In the genomic region with DNA sequence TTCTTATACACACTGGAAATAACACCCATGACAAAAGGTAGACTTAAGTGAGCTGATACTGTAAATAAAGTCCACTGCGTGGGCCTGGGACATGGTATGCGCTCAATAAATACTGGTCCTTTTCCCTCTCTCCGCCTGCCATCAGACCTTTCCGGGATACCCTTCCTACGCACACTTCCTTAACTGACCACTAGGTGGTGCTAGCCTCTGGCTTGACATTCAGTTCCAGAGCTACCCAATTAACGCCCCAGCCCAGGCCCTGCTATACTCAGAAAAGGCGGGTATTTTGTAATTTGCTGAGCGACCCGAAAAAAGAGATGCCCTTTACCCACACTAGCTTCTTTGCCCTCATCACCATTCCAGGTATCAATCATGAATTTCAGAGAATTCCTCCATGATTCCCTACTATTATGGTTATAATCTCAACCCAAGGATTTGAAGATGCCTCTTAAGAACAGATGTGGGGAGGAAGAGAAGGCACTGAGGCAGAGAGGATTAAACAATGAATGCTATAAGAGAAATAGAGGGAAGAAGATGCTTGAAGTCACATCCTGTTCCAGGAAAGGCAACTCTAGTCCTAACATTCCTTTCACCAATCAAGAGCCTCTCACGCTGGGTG, we compare ENCODE assay signal across 8 cellular contexts. TPM values are rescaled to one million over a fixed set of nuclear protein-coding genes. Genes with fewer than 3 reads are reported as not detected.
A peak's percentile ranks its signal among the peaks of the same experiment; 100 is the strongest.
DNase-seq lines count a peak whose midpoint lies in the region; ATAC-seq and TF ChIP-seq lines count a peak whose summit lies in the region.

No MANE protein-coding gene starts in this region.

- peak; percentile 42 for ATAC-seq in GM21786 (IDR thresholded peaks at IDR 0.05; ENCODE audit: unreplicated experiment)
- ATAC-seq in WTC11, result peak; percentile 59
- ATAC-seq in GM18873 (IDR thresholded peaks at IDR 0.05; ENCODE audit: low FRiP score, unreplicated experiment), result no peak

- H3K79me2 ChIP-seq in mammary epithelial cell (ENCODE audit: insufficient read depth, low read length), result no peaks in the 10 kb centered on the region

- H3K36me3 ChIP-seq in mammary epithelial cell (ENCODE audit: insufficient read depth, low read length), result no peaks in the 10 kb centered on the region

- H3K4me1 ChIP-seq in mammary epithelial cell (ENCODE audit: insufficient read depth, low read length), result peaks cover 10% of the 10 kb centered on the region

- DNase-seq in AG10803 (ENCODE audit: low read depth), result peak; percentile 72
- DNase-seq in NCI-H2227 (lab: John Stamatoyannopoulos, UW; ENCODE audit: unreplicated experiment), result peak; percentile 83
- DNase-seq in WTC11 (ENCODE audit: low spot score), result peak; percentile 84
- peak; percentile 55 for DNase-seq in mammary epithelial cell
- peak; percentile 81 for DNase-seq in kidney glomerular epithelial cell (lab: John Stamatoyannopoulos, UW)
- peak; percentile 66 for DNase-seq in stimulated activated CD4-positive, alpha-beta T cell treated with anti-CD3 and anti-CD28 coated beads, Interleukin-2, amount 100 ng/mL, for 4 hours (ENCODE audit: low read depth)

- H3K4me1 Mint-ChIP-seq in WTC11, result peaks cover 15% of the 10 kb centered on the region

- H3K36me3 Mint-ChIP-seq in WTC11, result peaks cover 2% of the 10 kb centered on the region; the same call in 1 of the 2 replicates

- dilution Hi-C loops in mammary epithelial cell (cut with HindIII; ENCODE audit: low sequenced_read_pairs), result loop anchor here (5.0 kb wide), 3 partner anchors 42 to 103 kb away; a partner anchor contains a TSS

- no peak overlapping the region for H3K27ac ChIP-seq in mammary epithelial cell (ENCODE audit: insufficient read depth, low read depth, low read length)

- BruUV-seq in mammary epithelial cell (replicated peaks; lab: Mats Ljungman, UMichigan), result no TSS peak

- CTCF ChIA-PET in WTC11 (lab: Charles Lee), result interaction anchor here (0.5 to 5.8 kb wide), 47 partner anchors 9 to 764 kb away, joined by 3 to 76 read pairs (median 4); a partner anchor contains a TSS
- CTCF ChIA-PET in mammary epithelial cell (lab: Charles Lee; ENCODE audit: low non-redundant PET), result interaction anchor here (0.5 to 1.2 kb wide), 6 partner anchors 13 to 646 kb away, joined by 3 to 8 read pairs (median 4); a partner anchor contains a TSS

- H2AFZ ChIP-seq in mammary epithelial cell (ENCODE audit: low read depth, low read length), result no peak overlapping the region

- H3K9me3 ChIP-seq in mammary epithelial cell (replicated peaks; ENCODE audit: insufficient read depth, low read length), result no peaks in the 10 kb centered on the region

- H4K20me1 ChIP-seq in mammary epithelial cell (ENCODE audit: insufficient read depth, low read length), result no peaks in the 10 kb centered on the region

- in situ Hi-C loops in mammary epithelial cell (cut with MboI; ENCODE audit: low sequenced_read_pairs in 2 of 2), result loop anchor here in 1 of 2 donors (5.0 kb wide), 1 partner anchor 53 kb away; no protein-coding TSS in a partner anchor

- H3K27me3 Mint-ChIP-seq in WTC11 (ENCODE audit: low read depth), result peaks cover 6% of the 10 kb centered on the region

- peaks cover 22% of the 10 kb centered on the region for H3K9me3 Mint-ChIP-seq in WTC11

- intact Hi-C loops in mammary epithelial cell (cut with micrococcal nuclease), result loop anchor here (1.0 kb wide), 2 partner anchors 51 to 59 kb away; no protein-coding TSS in a partner anchor

- H3K9ac ChIP-seq in mammary epithelial cell (ENCODE audit: insufficient read depth, low read length), result no peak overlapping the region

- POLR2A ChIA-PET in WTC11 (lab: Charles Lee), result interaction anchor here (0.6 kb wide), 1 partner anchor 12 kb away, joined by 3 read pairs; no protein-coding TSS in a partner anchor

- peak; percentile 98 for TF ChIP-seq CTCF in AG10803 (conservative IDR thresholded peaks at IDR 0.05; ENCODE audit: low read length)
- peak; percentile 92 for TF ChIP-seq CTCF in WTC11 (IDR thresholded peaks at IDR 0.05)
- peak; percentile 91 to 95 for TF ChIP-seq CTCF in mammary epithelial cell (conservative IDR thresholded peaks at IDR 0.05 in 1 of 2, IDR thresholded peaks at IDR 0.05 in 1 of 2; ENCODE audit: extremely low read depth in 1 of 2, insufficient read depth in 1 of 2, low read depth in 1 of 2, low read length in 2 of 2)

- WGBS in mammary epithelial cell (ENCODE audit: low coverage, missing lambda C conversion rate), result 12% methylated on average over 10 of the region's 10 CpGs

- no peak overlapping the region for H3K27ac Mint-ChIP-seq in WTC11

- H3K27me3 ChIP-seq in mammary epithelial cell (ENCODE audit: insufficient read depth, low read length), result no peaks in the 10 kb centered on the region

- no peak overlapping the region for H3K4me3 ChIP-seq in AG10803 (ENCODE audit: low read length)
- no peak overlapping the region for H3K4me3 ChIP-seq in mammary epithelial cell (replicated peaks in 1 of 3; ENCODE audit: insufficient read depth in 1 of 3, low read depth in 2 of 3, low read length in 3 of 3)

- H3K4me2 ChIP-seq in mammary epithelial cell (ENCODE audit: insufficient read depth, low read depth, low read length), result no peak overlapping the region

- no peak overlapping the region for H3K4me3 Mint-ChIP-seq in WTC11

TF ChIP-seq in WTC11, 78 proteins besides CTCF, POLR2A, EP300 and RAD21:
- TF ChIP-seq JUN (CRISPR knock-in tag; IDR thresholded peaks at IDR 0.05), result no peak
- TF ChIP-seq, protein P1, sequence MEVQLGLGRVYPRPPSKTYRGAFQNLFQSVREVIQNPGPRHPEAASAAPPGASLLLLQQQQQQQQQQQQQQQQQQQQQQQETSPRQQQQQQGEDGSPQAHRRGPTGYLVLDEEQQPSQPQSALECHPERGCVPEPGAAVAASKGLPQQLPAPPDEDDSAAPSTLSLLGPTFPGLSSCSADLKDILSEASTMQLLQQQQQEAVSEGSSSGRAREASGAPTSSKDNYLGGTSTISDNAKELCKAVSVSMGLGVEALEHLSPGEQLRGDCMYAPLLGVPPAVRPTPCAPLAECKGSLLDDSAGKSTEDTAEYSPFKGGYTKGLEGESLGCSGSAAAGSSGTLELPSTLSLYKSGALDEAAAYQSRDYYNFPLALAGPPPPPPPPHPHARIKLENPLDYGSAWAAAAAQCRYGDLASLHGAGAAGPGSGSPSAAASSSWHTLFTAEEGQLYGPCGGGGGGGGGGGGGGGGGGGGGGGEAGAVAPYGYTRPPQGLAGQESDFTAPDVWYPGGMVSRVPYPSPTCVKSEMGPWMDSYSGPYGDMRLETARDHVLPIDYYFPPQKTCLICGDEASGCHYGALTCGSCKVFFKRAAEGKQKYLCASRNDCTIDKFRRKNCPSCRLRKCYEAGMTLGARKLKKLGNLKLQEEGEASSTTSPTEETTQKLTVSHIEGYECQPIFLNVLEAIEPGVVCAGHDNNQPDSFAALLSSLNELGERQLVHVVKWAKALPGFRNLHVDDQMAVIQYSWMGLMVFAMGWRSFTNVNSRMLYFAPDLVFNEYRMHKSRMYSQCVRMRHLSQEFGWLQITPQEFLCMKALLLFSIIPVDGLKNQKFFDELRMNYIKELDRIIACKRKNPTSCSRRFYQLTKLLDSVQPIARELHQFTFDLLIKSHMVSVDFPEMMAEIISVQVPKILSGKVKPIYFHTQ (CRISPR knock-in tag; IDR thresholded peaks at IDR 0.05), result no peak
- no peak for TF ChIP-seq SMAD3 (CRISPR knock-in tag; IDR thresholded peaks at IDR 0.05; ENCODE audit: borderline replicate concordance)
- TF ChIP-seq, protein P2, sequence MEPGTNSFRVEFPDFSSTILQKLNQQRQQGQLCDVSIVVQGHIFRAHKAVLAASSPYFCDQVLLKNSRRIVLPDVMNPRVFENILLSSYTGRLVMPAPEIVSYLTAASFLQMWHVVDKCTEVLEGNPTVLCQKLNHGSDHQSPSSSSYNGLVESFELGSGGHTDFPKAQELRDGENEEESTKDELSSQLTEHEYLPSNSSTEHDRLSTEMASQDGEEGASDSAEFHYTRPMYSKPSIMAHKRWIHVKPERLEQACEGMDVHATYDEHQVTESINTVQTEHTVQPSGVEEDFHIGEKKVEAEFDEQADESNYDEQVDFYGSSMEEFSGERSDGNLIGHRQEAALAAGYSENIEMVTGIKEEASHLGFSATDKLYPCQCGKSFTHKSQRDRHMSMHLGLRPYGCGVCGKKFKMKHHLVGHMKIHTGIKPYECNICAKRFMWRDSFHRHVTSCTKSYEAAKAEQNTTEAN (CRISPR knock-in tag; IDR thresholded peaks at IDR 0.05), result no peak
- TF ChIP-seq JAZF1 (CRISPR knock-in tag; IDR thresholded peaks at IDR 0.05), result no peak
- TF ChIP-seq, protein P3, sequence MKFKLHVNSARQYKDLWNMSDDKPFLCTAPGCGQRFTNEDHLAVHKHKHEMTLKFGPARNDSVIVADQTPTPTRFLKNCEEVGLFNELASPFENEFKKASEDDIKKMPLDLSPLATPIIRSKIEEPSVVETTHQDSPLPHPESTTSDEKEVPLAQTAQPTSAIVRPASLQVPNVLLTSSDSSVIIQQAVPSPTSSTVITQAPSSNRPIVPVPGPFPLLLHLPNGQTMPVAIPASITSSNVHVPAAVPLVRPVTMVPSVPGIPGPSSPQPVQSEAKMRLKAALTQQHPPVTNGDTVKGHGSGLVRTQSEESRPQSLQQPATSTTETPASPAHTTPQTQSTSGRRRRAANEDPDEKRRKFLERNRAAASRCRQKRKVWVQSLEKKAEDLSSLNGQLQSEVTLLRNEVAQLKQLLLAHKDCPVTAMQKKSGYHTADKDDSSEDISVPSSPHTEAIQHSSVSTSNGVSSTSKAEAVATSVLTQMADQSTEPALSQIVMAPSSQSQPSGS (CRISPR knock-in tag; IDR thresholded peaks at IDR 0.05; ENCODE audit: borderline replicate concordance, low read depth), result no peak
- TF ChIP-seq MXD4 (CRISPR knock-in tag; IDR thresholded peaks at IDR 0.05; ENCODE audit: borderline replicate concordance), result no peak
TF ChIP-seq in WTC11: peak in this region for 0.

RNA-seq across cellular contexts. Expression of a gene that starts 3.9 kb away (rescaled TPM):
- total RNA-seq in WTC11 (2021) (107 to 120 TPM (median 112 TPM) in 3 replicates), mammary epithelial cell (10 to 100 TPM; 33.2 to 57.0 TPM)
- 11.3 TPM for polyA plus RNA-seq in mammary epithelial cell
- polyA minus RNA-seq in mammary epithelial cell, result 75.1 TPM

RNA-seq across cellular contexts. Expression of a gene that starts 13.2 kb away (rescaled TPM):
- total RNA-seq in WTC11 (2021) (47.0 to 50.0 TPM (median 48.9 TPM) in 3 replicates), mammary epithelial cell (100 to 1,000 TPM in 1 of 2 donors, 10 to 100 TPM in 1; 65.3 to 150 TPM)
- 170 TPM for polyA plus RNA-seq in mammary epithelial cell
- polyA minus RNA-seq in mammary epithelial cell, result 136 TPM

RNA-seq across cellular contexts. Expression of a gene that starts 23.1 kb away (rescaled TPM):
- total RNA-seq in WTC11 (2021), result not detected in 3 replicates
- not detected for total RNA-seq in mammary epithelial cell
- polyA plus RNA-seq in mammary epithelial cell, result not detected
- polyA minus RNA-seq in mammary epithelial cell, result not detected

RNA-seq across cellular contexts. Expression of a gene that starts 35.5 kb away (rescaled TPM):
- 16.5 to 20.5 TPM (median 17.2 TPM) in 3 replicates for total RNA-seq in WTC11 (2021)
- 10 to 100 TPM; 33.8 to 35.3 TPM for total RNA-seq in mammary epithelial cell
- 28.4 TPM for polyA plus RNA-seq in mammary epithelial cell
- 66.6 TPM for polyA minus RNA-seq in mammary epithelial cell

RNA-seq across cellular contexts. Expression of a gene that starts 45.8 kb away (rescaled TPM):
- 38.3 to 41.9 TPM (median 39.6 TPM) in 3 replicates for total RNA-seq in WTC11 (2021)
- 10 to 100 TPM in 1 of 2 donors, 1 to 10 TPM in 1; 7.3 to 31.0 TPM for total RNA-seq in mammary epithelial cell
- polyA plus RNA-seq in mammary epithelial cell, result 11.4 TPM
- polyA minus RNA-seq in mammary epithelial cell, result 22.2 TPM
